Comparison of ENCODE assay signal across 10 cellular contexts in the genomic region with DNA sequence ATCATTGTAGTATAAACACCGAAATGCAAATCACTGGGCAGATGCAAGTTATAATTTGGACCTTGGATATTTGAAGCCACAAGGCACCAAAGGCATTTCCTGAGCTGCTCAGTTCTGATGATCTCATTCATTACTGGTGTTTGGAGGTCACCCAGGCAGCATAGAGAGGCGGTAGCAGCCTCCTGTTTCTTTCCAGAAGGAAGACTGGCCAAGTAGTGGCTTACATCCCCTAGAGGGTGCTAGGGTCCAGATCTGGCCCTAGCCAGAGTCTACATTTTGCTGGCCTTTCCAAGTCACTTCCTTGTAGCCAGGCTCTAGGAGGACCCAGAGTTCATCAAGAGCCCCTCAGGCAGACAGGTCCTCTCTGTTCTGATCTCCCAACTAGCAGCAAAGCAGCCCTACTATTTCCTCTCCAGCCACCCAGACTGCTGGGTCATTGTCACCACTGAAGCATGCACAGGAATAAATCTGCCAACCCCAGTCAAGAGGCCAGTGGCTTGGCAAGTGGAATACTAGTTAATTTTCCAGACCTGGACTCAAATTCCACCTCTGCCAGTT. TPM values are rescaled to one million over a fixed set of nuclear protein-coding genes. Genes with fewer than 3 reads are reported as not detected.
A peak's percentile ranks its signal among the peaks of the same experiment; 100 is the strongest.
DNase-seq lines count a peak whose midpoint lies in the region; ATAC-seq and TF ChIP-seq lines count a peak whose summit lies in the region.
"Had no signal": no experiment of that assay in that cellular context is flagged by ENCODE, and none has a peak within 500 bp of the region (broad histone marks: within the 10 kb centered on the region; RNA-seq: fewer than 3 reads in every experiment).

No MANE protein-coding gene starts in this region.

- H3K4me3 ChIP-seq in A673 (ENCODE audit: low read depth, low read length, poor library complexity, severe bottlenecking) (no peak overlapping the region), HFF-Myc (replicated peaks; ENCODE audit: low read depth, low read length) (no peak overlapping the region), ascending aorta (no peak overlapping the region)

- peaks cover 45% of the 10 kb centered on the region for H3K27me3 ChIP-seq in A673 (replicated peaks; ENCODE audit: insufficient read depth, low read depth, low read length, poor library complexity)
- no peaks in the 10 kb centered on the region for H3K27me3 ChIP-seq in ascending aorta

- TF ChIP-seq CTCF in A673 (conservative IDR thresholded peaks at IDR 0.05; ENCODE audit: low read depth, low read length), result no peak
- peak; percentile 65 for TF ChIP-seq CTCF in HFF-Myc (IDR thresholded peaks at IDR 0.05; ENCODE audit: low read depth, low read length, missing control alignments)
- peak in 2 of 3 experiments; percentile 28 to 53 for TF ChIP-seq CTCF in ascending aorta (IDR thresholded peaks at IDR 0.05)

- H3K27ac ChIP-seq in A673 (ENCODE audit: low read depth, low read length, poor library complexity, severe bottlenecking) (no peak overlapping the region), ascending aorta (peak overlapping the region; percentile 80 to 90)

- H3K9me3 ChIP-seq in A673 (ENCODE audit: low read depth, low read length, poor library complexity, severe bottlenecking) (no peaks in the 10 kb centered on the region), ascending aorta (no peaks in the 10 kb centered on the region)

- DNase-seq in A673 (ENCODE audit: low spot score), result peak; percentile 4
- peak; percentile 77 for DNase-seq in HFF-Myc (ENCODE audit: extremely low read depth, low read depth)
- DNase-seq in ascending aorta (ENCODE audit: low spot score in 2 of 2), result peak in 1 of 2 donors; percentile 82
- DNase-seq in iPS-NIHi7 (ENCODE audit: extremely low spot score), result peak; percentile 45
- no peak for DNase-seq in NCI-H345 treated with DMSO at 0.1 percent for 48 hours (lab: John Stamatoyannopoulos, UW; ENCODE audit: unreplicated experiment)
- DNase-seq in posterior vena cava (ENCODE audit: low spot score), result no peak
- DNase-seq: CD8-positive, alpha-beta memory T cell; T-cell had no signal

- H3K4me1 ChIP-seq in A673 (ENCODE audit: insufficient read depth, low read length, poor library complexity, severe bottlenecking) (no peaks in the 10 kb centered on the region), ascending aorta (peaks cover 18 to 20% of the 10 kb centered on the region in 2 donors)

- CTCF ChIA-PET in A673 (lab: Charles Lee), result no interaction called here

- H3K36me3 ChIP-seq in A673 (ENCODE audit: insufficient read depth, low read length, poor library complexity, severe bottlenecking), result no peaks in the 10 kb centered on the region
- H3K36me3 ChIP-seq in ascending aorta, result no peaks in the 10 kb centered on the region

- ATAC-seq in GM18907 (IDR thresholded peaks at IDR 0.05; ENCODE audit: unreplicated experiment), result no peak
- ATAC-seq in HG02798 (IDR thresholded peaks at IDR 0.05; ENCODE audit: poor library complexity, unreplicated experiment), result no peak
- ATAC-seq: T-cell had no signal

- intact Hi-C loops in A673 (cut with micrococcal nuclease; ENCODE audit: unreplicated experiment), result no loop called here
- intact Hi-C loops in ascending aorta (cut with DNase I), result loop anchor here (2.0 to 10.0 kb wide), 3 partner anchors 191 to 528 kb away; no protein-coding TSS in a partner anchor
- intact Hi-C loops in posterior vena cava (cut with DNase I), result loop anchor here in 1 of 2 donors (10.0 kb wide), 1 partner anchor 461 kb away; no protein-coding TSS in a partner anchor

- POLR2A ChIA-PET in A673 (lab: Charles Lee; ENCODE audit: low non-redundant PET), result no interaction called here

- BruUV-seq in A673 (replicated peaks; lab: Mats Ljungman, UMichigan), result no TSS peak

RNA-seq across cellular contexts. Expression of a gene that starts 33.4 kb away (rescaled TPM):
- total RNA-seq in A673 (2021) (61.1 and 66.5 TPM in 2 replicates), ascending aorta (13.7 TPM), posterior vena cava (10 to 100 TPM; 41.9 to 42.2 TPM)

RNA-seq across cellular contexts. Expression of a gene that starts 59.3 kb away (rescaled TPM):
- not detected in 2 replicates for total RNA-seq in A673 (2021)
- total RNA-seq in ascending aorta, result 20.6 TPM
- total RNA-seq in posterior vena cava, result 1 to 10 TPM; 4.2 to 8.0 TPM
- total RNA-seq: CD8-positive, alpha-beta memory T cell had no signal

Comparison
In these comparisons a context has a peak if more than half of its experiments do, and no peak if none do; other contexts are left out.
1. DNase-seq: peak in A673 (single experiment), HFF-Myc (single experiment) and iPS-NIHi7 (single experiment); none in NCI-H345 treated with DMSO at 0.1 percent for 48 hours (single experiment) and posterior vena cava (single experiment).